Comparison of ENCODE assay signal across 8 cellular contexts in the genomic region with DNA sequence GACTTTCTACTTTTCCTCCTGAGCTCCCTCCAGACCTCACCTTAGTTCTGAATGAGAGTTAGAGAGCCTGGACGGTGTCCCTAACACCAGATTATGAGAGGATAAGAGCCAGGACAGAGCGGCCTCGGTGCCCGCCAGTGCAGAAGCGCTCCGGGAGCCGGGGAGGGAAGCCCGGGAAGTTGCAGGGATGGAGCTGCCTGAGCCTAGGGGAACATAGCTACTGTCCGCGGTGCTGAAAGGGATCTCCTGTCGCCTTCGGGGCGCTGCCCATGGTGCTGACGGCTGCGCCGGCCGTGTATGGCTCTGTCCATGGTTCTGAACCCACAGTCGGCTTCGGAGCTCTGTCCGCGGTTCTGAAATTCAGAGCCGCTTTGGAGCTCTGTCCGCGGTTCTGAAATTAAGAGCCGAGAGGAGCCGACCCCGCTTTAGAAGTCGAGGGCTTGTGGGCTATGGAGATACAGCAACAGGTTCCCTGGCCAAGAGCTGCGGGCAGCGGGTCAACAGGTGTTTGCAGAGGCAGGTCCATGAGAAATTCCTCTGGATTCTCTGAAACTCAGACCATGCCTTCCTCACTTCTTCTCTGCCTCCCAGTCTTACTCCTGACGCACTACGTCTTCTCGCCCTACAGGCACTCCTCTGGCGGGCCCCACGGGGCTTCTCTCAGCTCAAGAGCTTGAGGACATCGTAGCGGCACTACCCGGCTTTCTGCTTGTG. TPM values are rescaled to one million over a fixed set of nuclear protein-coding genes. Genes with fewer than 3 reads are reported as not detected.
DNase-seq lines count a peak whose midpoint lies in the region; ATAC-seq and TF ChIP-seq lines count a peak whose summit lies in the region.

No MANE protein-coding gene starts in this region.

- no peak overlapping the region for H3K27ac Mint-ChIP-seq in activated naive CD4-positive, alpha-beta T cell treated with anti-CD3 and anti-CD28 coated beads, Interleukin-2, amount 10 ng/mL, durations not matched to agents 7 days and 5 days

- DNase-seq in Daoy (ENCODE audit: low read depth) (peak; percentile 87), SKM-1 (lab: John Stamatoyannopoulos, UW; ENCODE audit: unreplicated experiment) (peak; percentile 18), germinal center (ENCODE audit: low spot score) (peak; percentile 89), osteoblast (ENCODE audit: insufficient read length, low spot score, missing footprints) (peak; percentile 99), testis (peak; percentile 98)
- peak; percentile 92 for DNase-seq in activated naive CD4-positive, alpha-beta T cell treated with anti-CD3 and anti-CD28 coated beads, Interleukin-2, amount 10 ng/mL, durations not matched to agents 7 days and 5 days

- H3K4me3 Mint-ChIP-seq in activated naive CD4-positive, alpha-beta T cell treated with anti-CD3 and anti-CD28 coated beads, Interleukin-2, amount 10 ng/mL, durations not matched to agents 7 days and 5 days, result no peak overlapping the region

- ATAC-seq in HG03442 (IDR thresholded peaks at IDR 0.05; ENCODE audit: unreplicated experiment), result peak; percentile 57
- ATAC-seq in GM18505 (IDR thresholded peaks at IDR 0.05; ENCODE audit: unreplicated experiment), result no peak

- H2AFZ ChIP-seq in osteoblast (ENCODE audit: low read length), result no peak overlapping the region

- H3K27me3 Mint-ChIP-seq in activated naive CD4-positive, alpha-beta T cell treated with anti-CD3 and anti-CD28 coated beads, Interleukin-2, amount 10 ng/mL, durations not matched to agents 7 days and 5 days, result peaks cover 51% of the 10 kb centered on the region

- TF ChIP-seq POLR2A in testis (IDR thresholded peaks at IDR 0.05) (no peak), GM18505 (IDR thresholded peaks at IDR 0.05; ENCODE audit: borderline replicate concordance, extremely low read depth, insufficient read depth, insufficient read length) (no peak)

- H3K27me3 ChIP-seq in osteoblast (ENCODE audit: insufficient read depth, low read length) (peaks cover 20% of the 10 kb centered on the region), testis (no peaks in the 10 kb centered on the region)

- H3K36me3 Mint-ChIP-seq in activated naive CD4-positive, alpha-beta T cell treated with anti-CD3 and anti-CD28 coated beads, Interleukin-2, amount 10 ng/mL, durations not matched to agents 7 days and 5 days, result peaks cover 3% of the 10 kb centered on the region

- H3K36me3 ChIP-seq in osteoblast (ENCODE audit: insufficient read depth, low read length) (no peaks in the 10 kb centered on the region), testis (ENCODE audit: low read depth, missing control alignments) (no peaks in the 10 kb centered on the region)

- peaks cover 9% of the 10 kb centered on the region for H3K9me3 Mint-ChIP-seq in activated naive CD4-positive, alpha-beta T cell treated with anti-CD3 and anti-CD28 coated beads, Interleukin-2, amount 10 ng/mL, durations not matched to agents 7 days and 5 days

- no peak overlapping the region for H3K4me2 ChIP-seq in osteoblast (ENCODE audit: insufficient read depth, low read length)

- CTCF ChIA-PET in activated naive CD4-positive, alpha-beta T cell treated with anti-CD3 and anti-CD28 coated beads, Interleukin-2, amount 10 ng/mL, durations not matched to agents 7 days and 5 days (lab: Charles Lee), result interaction anchor here (0.6 to 2.6 kb wide), 11 partner anchors 9 to 257 kb away, joined by 3 to 8 read pairs (median 4); a partner anchor contains a TSS

- H3K27ac ChIP-seq in osteoblast (ENCODE audit: low read depth, low read length), result no peak overlapping the region
- H3K27ac ChIP-seq in testis, result no peak overlapping the region

- no peaks in the 10 kb centered on the region for H3K9me3 ChIP-seq in osteoblast (ENCODE audit: low read depth, low read length)
- no peaks in the 10 kb centered on the region for H3K9me3 ChIP-seq in testis

- intact Hi-C loops in testis (cut with DNase I; ENCODE audit: low total_unique reads), result no loop called here

- H3K4me3 ChIP-seq in osteoblast (ENCODE audit: insufficient read depth, low read length) (no peak overlapping the region), testis (peak overlapping the region in 1 of 2 donors; percentile 23)

- H3K4me1 Mint-ChIP-seq in activated naive CD4-positive, alpha-beta T cell treated with anti-CD3 and anti-CD28 coated beads, Interleukin-2, amount 10 ng/mL, durations not matched to agents 7 days and 5 days, result peaks cover 12% of the 10 kb centered on the region

- no peak for TF ChIP-seq CTCF in osteoblast (IDR thresholded peaks at IDR 0.05; ENCODE audit: extremely low read depth, low read depth, low read length)
- TF ChIP-seq CTCF in testis (IDR thresholded peaks at IDR 0.05), result no peak

- WGBS in testis, 2 donors, result 9 to 10% methylated on average over 33 to 38 of the region's 38 CpGs

- H4K20me1 ChIP-seq in osteoblast (ENCODE audit: insufficient read depth, low read length), result peaks cover 21% of the 10 kb centered on the region

- H3K79me2 ChIP-seq in osteoblast (ENCODE audit: insufficient read depth, low read length), result no peaks in the 10 kb centered on the region

- H3K4me1 ChIP-seq in osteoblast (ENCODE audit: insufficient read depth, low read length), result peaks cover 16% of the 10 kb centered on the region
- H3K4me1 ChIP-seq in testis, result peaks cover 23% of the 10 kb centered on the region

RNA-seq across cellular contexts. Expression of a gene that starts 0.8 kb away (rescaled TPM):
- 0.11 TPM in 1 of 2 replicates, not detected in the other for total RNA-seq in Daoy (2014; rRNA removed; shearing (Covaris generic))
- 0.36 TPM in 1 of 2 replicates, not detected in the other for total RNA-seq in osteoblast
- 1 to 10 TPM in 1 of 2 donors, under 1 TPM in 1; 0.50 to 1.4 TPM for total RNA-seq in testis
- 0.09 TPM for polyA plus RNA-seq in testis (ENCODE audit: insufficient read depth, low read depth, low replicate concordance)

RNA-seq across cellular contexts. Expression of a gene that starts 17.0 kb away (rescaled TPM):
- 107 and 157 TPM in 2 replicates for total RNA-seq in Daoy (2014; rRNA removed; shearing (Covaris generic))
- total RNA-seq in osteoblast (31.5 and 33.3 TPM in 2 replicates), testis (10 to 100 TPM; 21.2 to 23.7 TPM)
- polyA plus RNA-seq in testis (ENCODE audit: insufficient read depth, low read depth, low replicate concordance), result 50.0 TPM

RNA-seq across cellular contexts. Expression of a gene that starts 45.1 kb away (rescaled TPM):
- 1.8 and 2.1 TPM in 2 replicates for total RNA-seq in Daoy (2014; rRNA removed; shearing (Covaris generic))
- 18.9 and 19.2 TPM in 2 replicates for total RNA-seq in osteoblast
- 10 to 100 TPM; 13.0 to 17.7 TPM for total RNA-seq in testis
- polyA plus RNA-seq in testis (ENCODE audit: insufficient read depth, low read depth, low replicate concordance), result 10.2 TPM

RNA-seq across cellular contexts. Expression of a gene that starts 50.1 kb away (rescaled TPM):
- 0.48 and 0.86 TPM in 2 replicates for total RNA-seq in Daoy (2014; rRNA removed; shearing (Covaris generic))
- total RNA-seq in osteoblast (under 0.01 and 0.29 TPM in 2 replicates), testis (1 to 10 TPM; 1.6 to 3.1 TPM)
- 1.2 TPM for polyA plus RNA-seq in testis (ENCODE audit: insufficient read depth, low read depth, low replicate concordance)

RNA-seq across cellular contexts. Expression of a gene that starts 58.6 kb away (rescaled TPM):
- total RNA-seq in Daoy (2014; rRNA removed; shearing (Covaris generic)), result 77.5 and 84.0 TPM in 2 replicates
- total RNA-seq in osteoblast (35.8 and 36.5 TPM in 2 replicates), testis (10 to 100 TPM; 29.3 to 31.0 TPM)
- polyA plus RNA-seq in testis (ENCODE audit: insufficient read depth, low read depth, low replicate concordance), result 24.8 TPM

Comparison
In these comparisons a context has a peak if more than half of its experiments do, and no peak if none do; other contexts are left out.
1. DNase-seq: peak in every context shown above with its lines; median percentile 99 in osteoblast; 98 in testis; 92 in activated naive CD4-positive, alpha-beta T cell treated with anti-CD3 and anti-CD28 coated beads, Interleukin-2, amount 10 ng/mL, durations not matched to agents 7 days and 5 days; 89 in germinal center; 87 in Daoy; 18 in SKM-1.